ENCODE assay signal across 26 cellular contexts in the genomic region with DNA sequence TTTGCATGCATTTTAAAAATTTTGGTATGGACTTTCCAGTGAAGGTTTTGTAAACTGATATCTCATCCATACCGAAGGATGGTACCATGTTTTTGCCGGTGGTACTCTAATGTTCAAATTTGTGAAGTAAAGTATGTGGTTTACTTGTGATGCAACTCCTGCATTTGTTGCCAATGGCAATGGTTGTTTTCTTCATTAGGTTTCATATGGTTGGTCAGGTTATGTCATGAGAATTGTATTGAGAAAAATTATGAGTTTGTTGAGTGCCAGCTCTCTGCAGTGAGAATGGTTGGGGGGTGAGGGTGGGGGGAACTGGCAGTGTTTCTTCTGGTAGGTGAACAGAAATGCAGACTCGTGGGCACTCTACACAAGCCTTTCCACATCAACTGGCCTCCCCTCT.
DNase-seq lines count a peak whose midpoint lies in the region; ATAC-seq and TF ChIP-seq lines count a peak whose summit lies in the region.
"Had no signal": no experiment of that assay in that cellular context is flagged by ENCODE, and none has a peak within 500 bp of the region (broad histone marks: within the 10 kb centered on the region; RNA-seq: fewer than 3 reads in every experiment).

No MANE protein-coding gene starts in this region.

- no peak for TF ChIP-seq EP300 in SK-N-SH (IDR thresholded peaks at IDR 0.05; ENCODE audit: borderline replicate concordance in 1 of 2, low read depth in 1 of 2, low read length in 1 of 2)

- TF ChIP-seq CTCF in SK-N-SH (IDR thresholded peaks at IDR 0.05) (no peak), brain microvascular endothelial cell (IDR thresholded peaks at IDR 0.05; ENCODE audit: low read depth, low read length, missing control alignments) (no peak), mesothelial cell of epicardium (IDR thresholded peaks at IDR 0.05; ENCODE audit: unreplicated experiment) (no peak)

- H3K4me1 ChIP-seq in SK-N-SH (ENCODE audit: control insufficient read depth in 1 of 2, insufficient read depth in 2 of 2, low read depth in 1 of 2, low read length in 1 of 2), result peaks cover 17 to 26% of the 10 kb centered on the region in 2 experiments; a peak in 3 of 4 replicates
- H3K4me1 ChIP-seq in effector memory CD4-positive, alpha-beta T cell (ENCODE audit: control insufficient read depth, insufficient read depth, low read length, poor library complexity, severe bottlenecking), result no peaks in the 10 kb centered on the region
- H3K4me1 ChIP-seq: body of pancreas, upper lobe of left lung had no signal

- no peaks in the 10 kb centered on the region for H3K27me3 ChIP-seq in SK-N-SH (ENCODE audit: insufficient read depth)
- no peaks in the 10 kb centered on the region for H3K27me3 ChIP-seq in brain microvascular endothelial cell (replicated peaks)
- no peaks in the 10 kb centered on the region for H3K27me3 ChIP-seq in effector memory CD4-positive, alpha-beta T cell (replicated peaks; ENCODE audit: control insufficient read depth, insufficient read depth, low read length, poor library complexity, severe bottlenecking)
- H3K27me3 ChIP-seq: body of pancreas, upper lobe of left lung had no signal

- no peaks in the 10 kb centered on the region for H3K9me2 ChIP-seq in SK-N-SH

- DNase-seq in SK-N-SH (no peak), brain microvascular endothelial cell (no peak), mesothelial cell of epicardium (ENCODE audit: low spot score in 2 of 2, unreplicated experiment in 2 of 2) (no peak), NCI-H510A (lab: John Stamatoyannopoulos, UW) (no peak), NCI-H1417 (lab: John Stamatoyannopoulos, UW) (no peak), head of caudate nucleus (no peak)
- no peak for DNase-seq in effector memory CD4-positive, alpha-beta T cell
- DNase-seq: 8988T; activated CD4-positive, alpha-beta T cell treated with anti-CD3 and anti-CD28 coated beads, Interleukin-2, amount 50 U/mL, for 4 hours; activated naive CD4-positive, alpha-beta T cell; activated T-cell treated with anti-CD3 and anti-CD28 coated beads, Interleukin-2, amount 50 U/mL, for 48 hours; body of pancreas; CD4-positive, CD25-positive, alpha-beta regulatory T cell; DND-41; GF-D8; natural killer cell; NCI-H1092; NCI-H1694 treated with DMSO at 0.1 percent for 48 hours; NCI-H446; NCI-H774; RPMI8226; T-helper 2 cell; upper lobe of left lung had no signal

- H3K79me2 ChIP-seq in SK-N-SH (ENCODE audit: insufficient read depth), result no peaks in the 10 kb centered on the region

- no peaks in the 10 kb centered on the region for H4K20me1 ChIP-seq in SK-N-SH (ENCODE audit: insufficient read depth)

- H3K27ac ChIP-seq in SK-N-SH (ENCODE audit: low read depth in 2 of 2, low read length in 1 of 2) (peak overlapping the region; percentile 87 to 89), brain microvascular endothelial cell (peak overlapping the region; percentile 83)
- H3K27ac ChIP-seq in effector memory CD4-positive, alpha-beta T cell (ENCODE audit: insufficient read depth, low read length, poor library complexity, severe bottlenecking), result no peak overlapping the region
- H3K27ac ChIP-seq: body of pancreas, upper lobe of left lung had no signal

- no peaks in the 10 kb centered on the region for H3K9me3 Mint-ChIP-seq in mesothelial cell of epicardium
- H3K9me3 Mint-ChIP-seq: natural killer cell; stimulated activated memory B cell treated with anti-CD40 and anti-IgM and Interleukin-4, amounts not matched to agents 10 μg/mL and 1 μg/mL and 100 μg/mL, for 72 hours had no signal

- no peak overlapping the region for H3K4me2 ChIP-seq in SK-N-SH

- H3K9ac ChIP-seq in SK-N-SH, result peak overlapping the region; percentile 64; the same call in 1 of the 2 replicates

- H3K27me3 Mint-ChIP-seq in mesothelial cell of epicardium (ENCODE audit: low read depth), result no peaks in the 10 kb centered on the region
- H3K27me3 Mint-ChIP-seq: CD4-positive, CD25-positive, alpha-beta regulatory T cell; stimulated activated memory B cell treated with anti-CD40 and anti-IgM and Interleukin-4, amounts not matched to agents 10 μg/mL and 1 μg/mL and 100 μg/mL, for 72 hours had no signal

- no peaks in the 10 kb centered on the region for H3K36me3 ChIP-seq in SK-N-SH (replicated peaks in 1 of 2; ENCODE audit: control insufficient read depth in 1 of 2, insufficient read depth in 2 of 2, low read length in 1 of 2)
- no peaks in the 10 kb centered on the region for H3K36me3 ChIP-seq in brain microvascular endothelial cell (replicated peaks)
- H3K36me3 ChIP-seq in effector memory CD4-positive, alpha-beta T cell (ENCODE audit: control insufficient read depth, insufficient read depth, low read length), result no peaks in the 10 kb centered on the region
- H3K36me3 ChIP-seq: upper lobe of left lung had no signal

- CTCF ChIA-PET in SK-N-SH (lab: Yijun Ruan, JAX), result interaction anchor here (0.6 to 7.0 kb wide), 11 partner anchors 14 to 1847 kb away, joined by 3 to 25 read pairs (median 4); no protein-coding TSS in a partner anchor

- TF ChIP-seq RAD21 in SK-N-SH (IDR thresholded peaks at IDR 0.05; ENCODE audit: low read length), result no peak

- POLR2A ChIA-PET in SK-N-SH (lab: Yijun Ruan, JAX), result interaction anchor here (0.6 to 1.1 kb wide), 3 partner anchors 17 to 32 kb away, joined by 3 to 5 read pairs (median 3); no protein-coding TSS in a partner anchor

- no peaks in the 10 kb centered on the region for H3K9me3 ChIP-seq in SK-N-SH
- no peaks in the 10 kb centered on the region for H3K9me3 ChIP-seq in effector memory CD4-positive, alpha-beta T cell (ENCODE audit: control insufficient read depth, low read length)
- H3K9me3 ChIP-seq: body of pancreas, upper lobe of left lung had no signal

- in situ Hi-C loops in brain microvascular endothelial cell (cut with HindIII; ENCODE audit: low pct_ligation_motif_present, low sequenced_read_pairs), result no loop called here

- peaks cover 19% of the 10 kb centered on the region for H3F3A ChIP-seq in SK-N-SH (replicated peaks; ENCODE audit: insufficient read depth)

- H2AFZ ChIP-seq in SK-N-SH (ENCODE audit: low read depth), result peak overlapping the region; percentile 90; the same call in 1 of the 2 replicates

- no peak; the same call in 2 of the 3 replicates for ATAC-seq in SK-N-SH treated with all-trans-retinoic acid at 6 μM for 48 hours
- ATAC-seq: activated CD4-positive, CD25-positive, alpha-beta regulatory T cell treated with anti-CD3 and anti-CD28 coated beads, Interleukin-2, amount 50 U/mL, for 24 hours; body of pancreas; natural killer cell; stimulated activated memory B cell treated with anti-CD40 and anti-IgM and Interleukin-4, amounts not matched to agents 10 μg/mL and 1 μg/mL and 100 μg/mL, for 72 hours had no signal

- no peak overlapping the region for H3K4me3 Mint-ChIP-seq in mesothelial cell of epicardium
- H3K4me3 Mint-ChIP-seq: CD4-positive, CD25-positive, alpha-beta regulatory T cell; natural killer cell; stimulated activated memory B cell treated with anti-CD40 and anti-IgM and Interleukin-4, amounts not matched to agents 10 μg/mL and 1 μg/mL and 100 μg/mL, for 72 hours had no signal

- WGBS in SK-N-SH (ENCODE audit: low lambda C conversion rate), result 48% methylated on average over 3 of the region's 3 CpGs

- H3K4me1 Mint-ChIP-seq in mesothelial cell of epicardium, result peaks cover 66% of the 10 kb centered on the region

- no peak overlapping the region for H3K4me3 ChIP-seq in SK-N-SH (ENCODE audit: low read depth in 2 of 2, low read length in 1 of 2)
- no peak overlapping the region for H3K4me3 ChIP-seq in brain microvascular endothelial cell (ENCODE audit: low read depth, low read length)
- no peak overlapping the region for H3K4me3 ChIP-seq in effector memory CD4-positive, alpha-beta T cell (ENCODE audit: insufficient read depth, low read depth, low read length, poor library complexity, severe bottlenecking)
- H3K4me3 ChIP-seq: body of pancreas, upper lobe of left lung had no signal

- intact Hi-C loops in head of caudate nucleus (cut with DNase I), result no loop called here

- H3K36me3 Mint-ChIP-seq in mesothelial cell of epicardium, result no peaks in the 10 kb centered on the region
- H3K36me3 Mint-ChIP-seq: CD4-positive, CD25-positive, alpha-beta regulatory T cell; natural killer cell; stimulated activated memory B cell treated with anti-CD40 and anti-IgM and Interleukin-4, amounts not matched to agents 10 μg/mL and 1 μg/mL and 100 μg/mL, for 72 hours had no signal

- H3K27ac Mint-ChIP-seq in mesothelial cell of epicardium, result peak overlapping the region; percentile 86
- H3K27ac Mint-ChIP-seq: CD4-positive, CD25-positive, alpha-beta regulatory T cell; natural killer cell; stimulated activated memory B cell treated with anti-CD40 and anti-IgM and Interleukin-4, amounts not matched to agents 10 μg/mL and 1 μg/mL and 100 μg/mL, for 72 hours had no signal

TF ChIP-seq in SK-N-SH, 30 proteins besides CTCF, POLR2A, EP300 and RAD21 (continues in another document):
- TF ChIP-seq TCF12 (IDR thresholded peaks at IDR 0.05) (no peak), RFX5 (IDR thresholded peaks at IDR 0.05; ENCODE audit: low read length) (no peak), YY1 (IDR thresholded peaks at IDR 0.05; ENCODE audit: low read depth) (no peak), SIN3A (IDR thresholded peaks at IDR 0.05; ENCODE audit: borderline replicate concordance, low read depth, low read length) (no peak)
- TF ChIP-seq, protein P1, sequence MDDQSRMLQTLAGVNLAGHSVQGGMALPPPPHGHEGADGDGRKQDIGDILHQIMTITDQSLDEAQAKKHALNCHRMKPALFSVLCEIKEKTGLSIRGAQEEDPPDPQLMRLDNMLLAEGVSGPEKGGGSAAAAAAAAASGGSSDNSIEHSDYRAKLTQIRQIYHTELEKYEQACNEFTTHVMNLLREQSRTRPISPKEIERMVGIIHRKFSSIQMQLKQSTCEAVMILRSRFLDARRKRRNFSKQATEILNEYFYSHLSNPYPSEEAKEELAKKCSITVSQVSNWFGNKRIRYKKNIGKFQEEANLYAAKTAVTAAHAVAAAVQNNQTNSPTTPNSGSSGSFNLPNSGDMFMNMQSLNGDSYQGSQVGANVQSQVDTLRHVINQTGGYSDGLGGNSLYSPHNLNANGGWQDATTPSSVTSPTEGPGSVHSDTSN (IDR thresholded peaks at IDR 0.05), result no peak

TF ChIP-seq in SK-N-SH treated with all-trans-retinoic acid at 6 μM for 48 hours, 23 proteins besides CTCF, POLR2A, EP300 and RAD21 (continues in another document):
- TF ChIP-seq ZFP3 (CRISPR knock-in tag; IDR thresholded peaks at IDR 0.05), result no peak
